Comparison of ENCODE assay signal across 15 cellular contexts in the genomic region with DNA sequence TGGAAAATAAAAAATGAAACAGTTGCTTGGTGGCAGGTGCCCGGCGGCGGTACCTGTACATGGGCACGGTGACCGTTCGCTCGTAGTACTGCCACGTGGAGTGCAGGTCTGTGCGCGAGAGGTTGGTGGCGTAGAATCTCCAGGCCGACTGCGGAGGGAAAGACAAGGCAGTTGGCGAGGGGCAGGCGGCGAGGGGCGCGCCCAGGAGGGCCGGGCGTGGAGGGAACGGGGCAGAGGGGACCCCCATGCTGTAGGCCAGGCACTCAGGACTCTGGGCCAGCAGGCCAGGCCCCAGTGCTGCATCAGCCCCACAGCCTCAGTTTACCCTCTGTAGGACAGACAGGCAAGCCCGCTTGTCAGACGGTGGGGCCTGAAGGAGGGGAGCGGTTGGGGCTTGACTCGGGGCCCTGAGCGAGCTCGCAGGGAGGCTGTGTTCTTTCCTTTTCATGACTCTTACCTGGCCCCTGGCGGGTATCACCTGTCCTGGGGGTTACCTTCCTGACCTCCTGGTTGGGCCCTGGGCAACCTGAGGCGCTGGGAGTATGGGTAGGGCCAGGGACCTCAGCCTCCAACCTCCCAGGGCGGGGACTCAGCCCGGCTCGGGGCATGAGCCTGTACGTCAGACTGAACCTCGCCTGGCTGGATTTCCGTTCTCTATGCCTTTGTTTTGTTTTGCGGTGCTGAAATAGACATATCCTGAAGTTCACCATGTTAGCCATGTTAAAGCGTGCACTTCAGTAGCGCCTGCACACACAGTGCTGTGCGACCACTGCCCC. TPM values are rescaled to one million over a fixed set of nuclear protein-coding genes. Genes with fewer than 3 reads are reported as not detected.
DNase-seq lines count a peak whose midpoint lies in the region; ATAC-seq and TF ChIP-seq lines count a peak whose summit lies in the region.
"Had no signal": no experiment of that assay in that cellular context is flagged by ENCODE, and none has a peak within 500 bp of the region (broad histone marks: within the 10 kb centered on the region; RNA-seq: fewer than 3 reads in every experiment).

No MANE protein-coding gene starts in this region.

- no peak overlapping the region for H3K14ac ChIP-seq in mesenchymal stem cell (ENCODE audit: low read length in 2 of 2)

- H3K23ac ChIP-seq in mesenchymal stem cell (ENCODE audit: low read length in 2 of 2), result no peak overlapping the region

- peaks cover 16% of the 10 kb centered on the region for H3K4me1 Mint-ChIP-seq in activated T-cell treated with anti-CD3 and anti-CD28 coated beads, Interleukin-2, amount 50 U/mL, for 72 hours (ENCODE audit: low read depth)
- H3K4me1 Mint-ChIP-seq in T-helper 2 cell treated with Interferon-gamma antibody and Interleukin-4, amounts not matched to agents 5 μg/mL and 100 μg/mL, for 36 hours (ENCODE audit: low read depth), result peaks cover 10% of the 10 kb centered on the region

- no peaks in the 10 kb centered on the region for H3K9me3 ChIP-seq in mesenchymal stem cell (ENCODE audit: control insufficient read depth, low read length)
- H3K9me3 ChIP-seq: left lung, stomach had no signal

- H3K4me2 ChIP-seq in mesenchymal stem cell (ENCODE audit: low read length, poor library complexity, severe bottlenecking), result no peak overlapping the region

- DNase-seq in activated T-cell treated with anti-CD3 and anti-CD28 coated beads, Interleukin-2, amount 50 U/mL, for 72 hours, result no peak
- DNase-seq in activated T-cell treated with anti-CD3 and anti-CD28 coated beads, Interleukin-2, amount 50 U/mL, for 1 hour, result no peak
- DNase-seq in GM12865 (ENCODE audit: low read depth) (peak; percentile 46), mesenchymal stem cell (no peak), substantia nigra (lab: John Stamatoyannopoulos, UW) (no peak)
- no peak for DNase-seq in T-helper 2 cell treated with Interferon-gamma antibody and Interleukin-4, amounts not matched to agents 5 μg/mL and 100 μg/mL, for 36 hours (ENCODE audit: low spot score)
- DNase-seq in activated effector memory CD4-positive, alpha-beta T cell treated with anti-CD3 and anti-CD28 coated beads, Interleukin-2, amount 50 U/mL, for 16 hours, result no peak
- DNase-seq: SIG-M5 had no signal

- no peak overlapping the region for H3K18ac ChIP-seq in mesenchymal stem cell (ENCODE audit: low read depth in 1 of 2, low read length in 2 of 2)

- TF ChIP-seq CTCF in GM12865 (IDR thresholded peaks at IDR 0.05; ENCODE audit: insufficient read depth, low read depth, low read length, missing control alignments), result no peak

- H2AFZ ChIP-seq in mesenchymal stem cell (ENCODE audit: low read depth, low read length), result no peak overlapping the region

- H3K4ac ChIP-seq in mesenchymal stem cell (ENCODE audit: low read depth in 1 of 2, low read length in 2 of 2), result no peak overlapping the region

- H3K27ac ChIP-seq in mesenchymal stem cell (ENCODE audit: low read length, poor library complexity, severe bottlenecking) (no peak overlapping the region), substantia nigra (ENCODE audit: low read depth, low read length, poor library complexity, severe bottlenecking) (no peak overlapping the region)
- H3K27ac ChIP-seq: breast epithelium, left lung, stomach had no signal

- H2BK120ac ChIP-seq in mesenchymal stem cell (ENCODE audit: low read depth, low read length), result no peak overlapping the region

- WGBS in mesenchymal stem cell, result 95% methylated on average over 39 of the region's 39 CpGs

- H3K36me3 Mint-ChIP-seq in activated T-cell treated with anti-CD3 and anti-CD28 coated beads, Interleukin-2, amount 50 U/mL, for 72 hours (ENCODE audit: insufficient read depth in 2 of 2), result no peaks in the 10 kb centered on the region
- H3K36me3 Mint-ChIP-seq in T-helper 2 cell treated with Interferon-gamma antibody and Interleukin-4, amounts not matched to agents 5 μg/mL and 100 μg/mL, for 36 hours (ENCODE audit: low read depth), result no peaks in the 10 kb centered on the region
- H3K36me3 Mint-ChIP-seq: activated CD8-positive, alpha-beta memory T cell treated with anti-CD3 and anti-CD28 coated beads, Interleukin-2, amount 10 ng/mL, durations not matched to agents 7 days and 5 days had no signal

- no peak overlapping the region for H3K4me3 Mint-ChIP-seq in activated T-cell treated with anti-CD3 and anti-CD28 coated beads, Interleukin-2, amount 50 U/mL, for 72 hours
- no peak overlapping the region for H3K4me3 Mint-ChIP-seq in T-helper 2 cell treated with Interferon-gamma antibody and Interleukin-4, amounts not matched to agents 5 μg/mL and 100 μg/mL, for 36 hours
- H3K4me3 Mint-ChIP-seq: activated CD8-positive, alpha-beta memory T cell treated with anti-CD3 and anti-CD28 coated beads, Interleukin-2, amount 10 ng/mL, durations not matched to agents 7 days and 5 days had no signal

- H3K27me3 ChIP-seq in mesenchymal stem cell (ENCODE audit: control insufficient read depth in 1 of 2, insufficient read depth in 1 of 2, low read length in 2 of 2), result peaks cover 0 to 54% of the 10 kb centered on the region in 2 experiments

- no peak overlapping the region for H4K91ac ChIP-seq in mesenchymal stem cell (ENCODE audit: low read length)

- no peaks in the 10 kb centered on the region for H3K79me1 ChIP-seq in mesenchymal stem cell (replicated peaks; ENCODE audit: low read length, poor library complexity, severe bottlenecking)

- H3K27me3 Mint-ChIP-seq in activated T-cell treated with anti-CD3 and anti-CD28 coated beads, Interleukin-2, amount 50 U/mL, for 72 hours (ENCODE audit: low read depth), result peaks cover 7% of the 10 kb centered on the region
- H3K27me3 Mint-ChIP-seq in T-helper 2 cell treated with Interferon-gamma antibody and Interleukin-4, amounts not matched to agents 5 μg/mL and 100 μg/mL, for 36 hours (ENCODE audit: low read depth), result peaks cover 4% of the 10 kb centered on the region

- no peak overlapping the region for H2BK15ac ChIP-seq in mesenchymal stem cell (ENCODE audit: low read depth, poor library complexity, severe bottlenecking)

- H2BK5ac ChIP-seq in mesenchymal stem cell (ENCODE audit: low read depth, low read length, poor library complexity, severe bottlenecking), result no peak overlapping the region

- no peaks in the 10 kb centered on the region for H3K36me3 ChIP-seq in mesenchymal stem cell (ENCODE audit: control insufficient read depth in 1 of 2, insufficient read depth in 2 of 2, low read depth in 1 of 2, low read length in 2 of 2)
- H3K36me3 ChIP-seq: breast epithelium, left lung, stomach had no signal

- ATAC-seq in activated T-cell treated with anti-CD3 and anti-CD28 coated beads, Interleukin-2, amount 50 U/mL, for 72 hours (replicated peaks in 1 of 2), result peak; percentile 32 to 33
- ATAC-seq in HG02885 (IDR thresholded peaks at IDR 0.05; ENCODE audit: poor library complexity, unreplicated experiment), result no peak

- no peak overlapping the region for H3K27ac Mint-ChIP-seq in activated T-cell treated with anti-CD3 and anti-CD28 coated beads, Interleukin-2, amount 50 U/mL, for 72 hours
- H3K27ac Mint-ChIP-seq in T-helper 2 cell treated with Interferon-gamma antibody and Interleukin-4, amounts not matched to agents 5 μg/mL and 100 μg/mL, for 36 hours, result peak overlapping the region; percentile 60
- H3K27ac Mint-ChIP-seq: activated CD8-positive, alpha-beta memory T cell treated with anti-CD3 and anti-CD28 coated beads, Interleukin-2, amount 10 ng/mL, durations not matched to agents 7 days and 5 days had no signal

- H2AK5ac ChIP-seq in mesenchymal stem cell (ENCODE audit: low read length, severe bottlenecking), result no peak overlapping the region

- H4K8ac ChIP-seq in mesenchymal stem cell (ENCODE audit: low read length), result no peak overlapping the region

- no peak overlapping the region for H2BK12ac ChIP-seq in mesenchymal stem cell (ENCODE audit: low read length in 2 of 2)

- H3K4me3 ChIP-seq in GM12865 (ENCODE audit: low read depth, low read length), result peak overlapping the region; percentile 35
- H3K4me3 ChIP-seq in mesenchymal stem cell (ENCODE audit: insufficient read depth in 1 of 2, low read depth in 1 of 2, low read length in 2 of 2), result peak overlapping the region in 1 of 2 experiments; percentile 41
- H3K4me3 ChIP-seq: breast epithelium, left lung, stomach had no signal

- no peaks in the 10 kb centered on the region for H3K4me1 ChIP-seq in mesenchymal stem cell (ENCODE audit: control insufficient read depth, insufficient read depth, low read depth, low read length)
- H3K4me1 ChIP-seq: breast epithelium, left lung, stomach had no signal

- no peaks in the 10 kb centered on the region for H3K9me3 Mint-ChIP-seq in activated T-cell treated with anti-CD3 and anti-CD28 coated beads, Interleukin-2, amount 50 U/mL, for 72 hours
- no peaks in the 10 kb centered on the region for H3K9me3 Mint-ChIP-seq in T-helper 2 cell treated with Interferon-gamma antibody and Interleukin-4, amounts not matched to agents 5 μg/mL and 100 μg/mL, for 36 hours

- peak overlapping the region; percentile 15 for H3K9ac ChIP-seq in mesenchymal stem cell (ENCODE audit: low read length)

RNA-seq across cellular contexts. Expression of gene KCNQ2, which starts 38.5 kb away (rescaled TPM):
- under 1 TPM; 0.44 to 0.65 TPM for total RNA-seq in activated T-cell treated with anti-CD3 and anti-CD28 coated beads, Interleukin-2, amount 50 U/mL, for 72 hours
- polyA plus RNA-seq in mesenchymal stem cell (2013, experiment 1 of 2), result not detected
- polyA plus RNA-seq in mesenchymal stem cell (2013, experiment 2 of 2), result not detected
- total RNA-seq: breast epithelium, left lung, LHCN-M2, myocyte had no signal
